ENCODE assay signal across 8 cellular contexts in the genomic region with DNA sequence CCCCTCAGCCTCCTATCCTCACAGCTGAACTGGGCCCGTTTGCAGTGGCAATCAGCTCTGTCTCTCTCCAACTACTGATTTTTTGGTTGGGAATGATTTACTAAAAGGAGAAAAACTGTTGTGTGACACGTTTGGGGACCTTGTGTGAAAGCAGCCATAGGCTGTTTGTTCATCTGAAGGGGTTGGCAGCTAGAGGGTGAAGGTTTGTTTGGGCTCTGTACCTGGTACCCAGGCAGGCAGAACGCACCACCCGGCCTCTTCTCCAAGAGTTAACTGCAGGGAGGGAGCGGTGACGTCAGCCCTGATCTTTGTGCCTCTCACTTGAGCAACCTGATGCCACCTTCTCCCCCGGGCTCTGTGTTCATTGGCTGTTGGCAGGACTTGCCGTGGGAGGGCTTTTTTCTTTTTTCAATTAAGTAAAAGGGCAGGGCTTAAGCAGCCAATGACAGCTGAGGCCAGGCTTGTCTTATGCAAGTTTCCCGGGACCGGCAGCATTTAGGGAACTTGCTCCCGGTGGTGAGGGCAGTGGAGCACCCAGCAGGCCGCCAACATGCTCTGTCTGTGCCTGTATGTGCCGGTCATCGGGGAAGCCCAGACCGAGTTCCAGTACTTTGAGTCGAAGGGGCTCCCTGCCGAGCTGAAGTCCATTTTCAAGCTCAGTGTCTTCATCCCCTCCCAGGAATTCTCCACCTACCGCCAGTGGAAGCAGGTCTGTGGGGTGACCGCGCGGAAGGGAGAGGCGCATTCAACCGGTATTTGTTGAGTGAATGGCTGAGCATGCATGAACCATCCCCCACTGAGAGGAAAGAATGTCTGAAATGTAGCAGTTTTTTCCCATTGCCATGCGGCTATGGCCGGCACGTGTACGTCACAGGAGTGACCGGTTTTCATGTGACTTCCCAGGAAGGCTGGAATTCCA. TPM values are rescaled to one million over a fixed set of nuclear protein-coding genes. Genes with fewer than 3 reads are reported as not detected.
DNase-seq lines count a peak whose midpoint lies in the region; ATAC-seq and TF ChIP-seq lines count a peak whose summit lies in the region.

No MANE protein-coding gene starts in this region.

- intact Hi-C loops in right lobe of liver (cut with DNase I): no loop called here

- TF ChIP-seq POLR2A in right lobe of liver (IDR thresholded peaks at IDR 0.05): peak; percentile 100

- 2% methylated on average over 28 of the region's 28 CpGs for WGBS in ectodermal cell, 2 experiments
- WGBS in right lobe of liver (ENCODE audit: insufficient coverage, low coverage, low lambda C conversion rate, missing lambda C conversion rate): 2% methylated on average over 19 of the region's 28 CpGs

- H3K4me3 ChIP-seq in H7 (ENCODE audit: insufficient read depth, low read depth, low read length): peak overlapping the region; percentile 63
- peak overlapping the region; percentile 55 for H3K4me3 ChIP-seq in ectodermal cell (ENCODE audit: insufficient read depth, low read depth, low read length)
- peak overlapping the region; percentile 61 to 74 (median 73) for H3K4me3 ChIP-seq in right lobe of liver

- ATAC-seq in right lobe of liver (peak; percentile 36 to 72 (median 57)), HG03442 (IDR thresholded peaks at IDR 0.05; ENCODE audit: unreplicated experiment) (no peak), GM19328 (IDR thresholded peaks at IDR 0.05; ENCODE audit: unreplicated experiment) (no peak)

- H3K27me3 ChIP-seq in H7 (ENCODE audit: control insufficient read depth, insufficient read depth, low read length): no peaks in the 10 kb centered on the region
- H3K27me3 ChIP-seq in ectodermal cell (ENCODE audit: control insufficient read depth, insufficient read depth, low read length, poor library complexity, severe bottlenecking): no peaks in the 10 kb centered on the region
- H3K27me3 ChIP-seq in right lobe of liver: no peaks in the 10 kb centered on the region

- peak overlapping the region; percentile 99 for H3K27ac ChIP-seq in ectodermal cell (ENCODE audit: insufficient read depth, low read depth, low read length, poor library complexity, severe bottlenecking)
- peak overlapping the region; percentile 89 to 99 (median 94) for H3K27ac ChIP-seq in right lobe of liver

- peaks cover 17% of the 10 kb centered on the region for H3K36me3 ChIP-seq in H7 (replicated peaks; ENCODE audit: control insufficient read depth, insufficient read depth, low read length)
- H3K36me3 ChIP-seq in ectodermal cell (ENCODE audit: control insufficient read depth, insufficient read depth, low read length): peaks cover 8% of the 10 kb centered on the region
- peaks cover 0 to 20% (median 8%) of the 10 kb centered on the region in 4 donors for H3K36me3 ChIP-seq in right lobe of liver

- TF ChIP-seq CTCF in right lobe of liver (IDR thresholded peaks at IDR 0.05): no peak

- H3K9me3 ChIP-seq in ectodermal cell (ENCODE audit: control insufficient read depth, low read length) (no peaks in the 10 kb centered on the region), right lobe of liver (no peaks in the 10 kb centered on the region)

- peaks cover 29% of the 10 kb centered on the region for H3K4me1 ChIP-seq in ectodermal cell (ENCODE audit: control insufficient read depth, insufficient read depth, low read length)
- peaks cover 0 to 60% (median 25%) of the 10 kb centered on the region in 4 donors for H3K4me1 ChIP-seq in right lobe of liver

- DNase-seq in H7 (peak; percentile 94), NCI-H510A (lab: John Stamatoyannopoulos, UW) (peak; percentile 94), right lobe of liver (peak; percentile 96 to 98 (median 98))
- peak; percentile 64 to 71 for DNase-seq in activated CD4-positive, alpha-beta T cell treated with anti-CD3 and anti-CD28 coated beads, Interleukin-2, amount 50 U/mL, for 48 hours
- DNase-seq in stimulated activated CD4-positive, alpha-beta T cell treated with anti-CD3 and anti-CD28 coated beads, Interleukin-2, amount 100 ng/mL, for 4 hours (ENCODE audit: low read depth): peak; percentile 64

RNA-seq across cellular contexts. Expression of a gene that starts 29.3 kb away (rescaled TPM):
- total RNA-seq in H7 (2014; rRNA removed; shearing (Covaris generic)): 143 and 197 TPM in 2 replicates
- polyA plus RNA-seq in ectodermal cell (2013, experiment 1 of 4): 48.7 TPM
- polyA plus RNA-seq in ectodermal cell (2013, experiment 2 of 4): 48.7 TPM
- polyA plus RNA-seq in ectodermal cell (2013, experiment 3 of 4): 35.3 TPM
- 41.3 TPM for polyA plus RNA-seq in ectodermal cell (2013, experiment 4 of 4)
- total RNA-seq in right lobe of liver: 10 to 100 TPM; 27.2 to 67.2 (median 30.5) TPM

RNA-seq across cellular contexts. Expression of a gene that starts 30.2 kb away (rescaled TPM):
- total RNA-seq in H7 (2014; rRNA removed; shearing (Covaris generic)): 23.1 and 23.7 TPM in 2 replicates
- 10.5 TPM for polyA plus RNA-seq in ectodermal cell (2013, experiment 1 of 4)
- 9.7 TPM for polyA plus RNA-seq in ectodermal cell (2013, experiment 2 of 4)
- 7.8 TPM for polyA plus RNA-seq in ectodermal cell (2013, experiment 3 of 4)
- polyA plus RNA-seq in ectodermal cell (2013, experiment 4 of 4): 7.4 TPM
- 10 to 100 TPM; 21.2 to 81.5 (median 53.3) TPM for total RNA-seq in right lobe of liver

RNA-seq across cellular contexts. Expression of a gene that starts 31.2 kb away (rescaled TPM):
- total RNA-seq in H7 (2014; rRNA removed; shearing (Covaris generic)): 10.3 and 12.3 TPM in 2 replicates
- 13.7 TPM for polyA plus RNA-seq in ectodermal cell (2013, experiment 1 of 4)
- polyA plus RNA-seq in ectodermal cell (2013, experiment 2 of 4): 8.9 TPM
- 10.0 TPM for polyA plus RNA-seq in ectodermal cell (2013, experiment 3 of 4)
- polyA plus RNA-seq in ectodermal cell (2013, experiment 4 of 4): 10.9 TPM
- total RNA-seq in right lobe of liver: 1 to 10 TPM; 3.9 to 6.8 (median 5.7) TPM

RNA-seq across cellular contexts. Expression of a gene that starts 51.0 kb away (rescaled TPM):
- total RNA-seq in H7 (2014; rRNA removed; shearing (Covaris generic)): 1.4 TPM in 1 of 2 replicates, not detected in the other
- not detected for polyA plus RNA-seq in ectodermal cell (2013, experiment 1 of 4)
- polyA plus RNA-seq in ectodermal cell (2013, experiment 2 of 4): not detected
- polyA plus RNA-seq in ectodermal cell (2013, experiment 3 of 4): not detected
- polyA plus RNA-seq in ectodermal cell (2013, experiment 4 of 4): not detected
- total RNA-seq in right lobe of liver: 10 to 100 TPM in 4 of 6 experiments, 1 to 10 TPM in 2; 2.7 to 81.8 (median 18.1) TPM

Comparison
In these comparisons a context has a peak if more than half of its experiments do, and no peak if none do; other contexts are left out.
1. ATAC-seq: peak in right lobe of liver (4 of 4); none in HG03442 (single experiment) and GM19328 (single experiment).
2. Peak in every context shown above with its lines, with median percentiles within 50 percentile points of each other: DNase-seq and H3K4me3 ChIP-seq.